1 cellular context compared by ENCODE assay signal in genomic region chr19:4227771-4228170, GRCh38.
TF ChIP-seq lines count a peak whose summit lies in the region.

No MANE protein-coding gene starts in this region.

TF ChIP-seq in HepG2, 621 proteins besides CTCF, POLR2A, EP300 and RAD21:
- TF ChIP-seq FOXK2 (IDR thresholded peaks at IDR 0.05), result 0 out of 2 replicates have a peak, but pooled peaks have one; percentile 13
- 0 out of 2 replicates have a peak, but pooled peaks have one; percentile 24 for TF ChIP-seq FOXA1 (IDR thresholded peaks at IDR 0.05)
- TF ChIP-seq FOXA1 (CRISPR knock-in tag; IDR thresholded peaks at IDR 0.05), result no peak
- 0 out of 2 replicates have a peak, but pooled peaks have one; percentile 28 for TF ChIP-seq PLRG1 (conservative IDR thresholded peaks at IDR 0.05)
- no peak for TF ChIP-seq TFAP4 (IDR thresholded peaks at IDR 0.05; ENCODE audit: borderline replicate concordance, low read depth)
- no peak for TF ChIP-seq SUZ12 (IDR thresholded peaks at IDR 0.05; ENCODE audit: low read depth, low read length)
- 0 out of 2 replicates have a peak, but pooled peaks have one; percentile 14 for TF ChIP-seq IKZF1 (IDR thresholded peaks at IDR 0.05)
- peak; percentile 38; the same call in 1 of the 2 replicates for TF ChIP-seq FOXP1 (IDR thresholded peaks at IDR 0.05)
- no peak for TF ChIP-seq FOXP1 (CRISPR knock-in tag; IDR thresholded peaks at IDR 0.05)
